Comparison of ENCODE assay signal across 11 cellular contexts in the genomic region with DNA sequence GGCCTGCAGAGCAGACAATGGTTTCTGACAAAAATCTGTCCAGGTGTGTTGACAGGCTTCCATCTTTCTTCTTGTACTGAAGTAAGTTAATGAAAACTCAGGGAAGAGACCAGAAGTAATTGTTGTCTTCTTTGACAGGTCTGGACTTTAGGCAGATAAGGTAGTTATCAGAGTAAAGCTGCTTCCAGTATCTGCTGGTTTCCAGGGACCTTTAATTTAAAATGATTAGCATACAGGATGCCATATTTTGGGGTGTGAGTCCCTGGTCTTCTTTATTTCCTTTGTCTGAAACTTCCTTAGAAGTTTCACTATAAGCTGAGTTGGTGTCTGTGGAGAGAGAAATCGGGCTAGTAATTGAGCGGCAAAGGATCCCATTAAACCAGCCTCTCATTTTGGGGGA. TPM values are rescaled to one million over a fixed set of nuclear protein-coding genes. Genes with fewer than 3 reads are reported as not detected.
A peak's percentile ranks its signal among the peaks of the same experiment; 100 is the strongest.
DNase-seq lines count a peak whose midpoint lies in the region; ATAC-seq lines count a peak whose summit lies in the region.
"Had no signal": no experiment of that assay in that cellular context is flagged by ENCODE, and none has a peak within 500 bp of the region (broad histone marks: within the 10 kb centered on the region; RNA-seq: fewer than 3 reads in every experiment).

No MANE protein-coding gene starts in this region.

- peak overlapping the region; percentile 1 for H3K27ac Mint-ChIP-seq in activated naive CD4-positive, alpha-beta T cell treated with anti-CD3 and anti-CD28 coated beads, Interleukin-2, amount 10 ng/mL, durations not matched to agents 7 days and 5 days
- peak overlapping the region; percentile 94 for H3K27ac Mint-ChIP-seq in activated T-helper 1 cell treated with anti-CD3 and anti-CD28 coated beads, Interleukin-12 subunit alpha, Interleukin-12 subunit beta, Interleukin-2, Interleukin-4 antibody, amounts not matched to agents 30 ng/mL and 10 ng/mL and 1 ng/mL, durations not matched to agents 14 hours and 24 hours and 36 hours

- CTCF ChIA-PET in activated naive CD4-positive, alpha-beta T cell treated with anti-CD3 and anti-CD28 coated beads, Interleukin-2, amount 10 ng/mL, durations not matched to agents 7 days and 5 days (lab: Charles Lee): interaction anchor here (0.6 to 2.7 kb wide), 2 partner anchors 87 to 915 kb away, joined by 3 to 15 read pairs; no protein-coding TSS in a partner anchor

- no peaks in the 10 kb centered on the region for H3K27me3 ChIP-seq in iPS-18a (ENCODE audit: control insufficient read depth, insufficient read depth, low read length)
- no peaks in the 10 kb centered on the region for H3K27me3 ChIP-seq in stomach smooth muscle (ENCODE audit: control insufficient read depth in 1 of 2, insufficient read depth in 2 of 2, low read length in 2 of 2)
- H3K27me3 ChIP-seq: tibial nerve had no signal

- H3K27me3 Mint-ChIP-seq in activated naive CD4-positive, alpha-beta T cell treated with anti-CD3 and anti-CD28 coated beads, Interleukin-2, amount 10 ng/mL, durations not matched to agents 7 days and 5 days: no peaks in the 10 kb centered on the region
- H3K27me3 Mint-ChIP-seq in activated T-helper 1 cell treated with anti-CD3 and anti-CD28 coated beads, Interleukin-12 subunit alpha, Interleukin-12 subunit beta, Interleukin-2, Interleukin-4 antibody, amounts not matched to agents 30 ng/mL and 10 ng/mL and 1 ng/mL, durations not matched to agents 14 hours and 24 hours and 36 hours (ENCODE audit: insufficient read depth): no peaks in the 10 kb centered on the region

- peak overlapping the region; percentile 99 for H3K4me3 ChIP-seq in iPS-18a (ENCODE audit: low read length)
- peak overlapping the region; percentile 90 to 100 for H3K4me3 ChIP-seq in stomach smooth muscle (ENCODE audit: low read length in 2 of 2)

- no peak for ATAC-seq in GM19467 (IDR thresholded peaks at IDR 0.05; ENCODE audit: unreplicated experiment)

- peaks cover 10% of the 10 kb centered on the region for H3K4me1 ChIP-seq in iPS-18a (ENCODE audit: control insufficient read depth, low read depth, low read length)
- H3K4me1 ChIP-seq in stomach smooth muscle (ENCODE audit: control insufficient read depth, insufficient read depth, low read length): peaks cover 32% of the 10 kb centered on the region

- H3K9me3 ChIP-seq in iPS-18a (ENCODE audit: control insufficient read depth, low read depth, low read length): no peaks in the 10 kb centered on the region
- H3K9me3 ChIP-seq in stomach smooth muscle (ENCODE audit: control insufficient read depth in 2 of 2, low read length in 2 of 2): no peaks in the 10 kb centered on the region
- H3K9me3 ChIP-seq: tibial nerve had no signal

- H3K4me3 Mint-ChIP-seq in activated naive CD4-positive, alpha-beta T cell treated with anti-CD3 and anti-CD28 coated beads, Interleukin-2, amount 10 ng/mL, durations not matched to agents 7 days and 5 days: peak overlapping the region; percentile 95
- peak overlapping the region; percentile 97 for H3K4me3 Mint-ChIP-seq in activated T-helper 1 cell treated with anti-CD3 and anti-CD28 coated beads, Interleukin-12 subunit alpha, Interleukin-12 subunit beta, Interleukin-2, Interleukin-4 antibody, amounts not matched to agents 30 ng/mL and 10 ng/mL and 1 ng/mL, durations not matched to agents 14 hours and 24 hours and 36 hours

- no peaks in the 10 kb centered on the region for H3K9me3 Mint-ChIP-seq in activated naive CD4-positive, alpha-beta T cell treated with anti-CD3 and anti-CD28 coated beads, Interleukin-2, amount 10 ng/mL, durations not matched to agents 7 days and 5 days
- no peaks in the 10 kb centered on the region for H3K9me3 Mint-ChIP-seq in activated T-helper 1 cell treated with anti-CD3 and anti-CD28 coated beads, Interleukin-12 subunit alpha, Interleukin-12 subunit beta, Interleukin-2, Interleukin-4 antibody, amounts not matched to agents 30 ng/mL and 10 ng/mL and 1 ng/mL, durations not matched to agents 14 hours and 24 hours and 36 hours

- peaks cover 37% of the 10 kb centered on the region for H3K4me1 Mint-ChIP-seq in activated naive CD4-positive, alpha-beta T cell treated with anti-CD3 and anti-CD28 coated beads, Interleukin-2, amount 10 ng/mL, durations not matched to agents 7 days and 5 days
- peaks cover 42% of the 10 kb centered on the region for H3K4me1 Mint-ChIP-seq in activated T-helper 1 cell treated with anti-CD3 and anti-CD28 coated beads, Interleukin-12 subunit alpha, Interleukin-12 subunit beta, Interleukin-2, Interleukin-4 antibody, amounts not matched to agents 30 ng/mL and 10 ng/mL and 1 ng/mL, durations not matched to agents 14 hours and 24 hours and 36 hours (ENCODE audit: low read depth)

- H3K36me3 ChIP-seq in iPS-18a (ENCODE audit: control insufficient read depth, low read depth, low read length) (no peaks in the 10 kb centered on the region), stomach smooth muscle (ENCODE audit: control insufficient read depth in 2 of 2, insufficient read depth in 2 of 2, low read length in 2 of 2) (no peaks in the 10 kb centered on the region)

- H3K27ac ChIP-seq in iPS-18a (ENCODE audit: low read length): no peak overlapping the region
- H3K27ac ChIP-seq in stomach smooth muscle (ENCODE audit: low read length): no peak overlapping the region
- H3K27ac ChIP-seq: tibial nerve had no signal

- no peak for DNase-seq in activated naive CD4-positive, alpha-beta T cell treated with anti-CD3 and anti-CD28 coated beads, Interleukin-2, amount 10 ng/mL, durations not matched to agents 7 days and 5 days
- no peak for DNase-seq in activated naive CD4-positive, alpha-beta T cell treated with Interleukin-2 at 50 U/mL for 16 hours
- DNase-seq in activated T-helper 1 cell treated with anti-CD3 and anti-CD28 coated beads, Interleukin-12 subunit alpha, Interleukin-12 subunit beta, Interleukin-2, Interleukin-4 antibody, amounts not matched to agents 30 ng/mL and 10 ng/mL and 1 ng/mL, durations not matched to agents 14 hours and 24 hours and 36 hours (ENCODE audit: low spot score): no peak
- no peak for DNase-seq in NCI-H2029 (lab: John Stamatoyannopoulos, UW)
- no peak for DNase-seq in AG20443 (ENCODE audit: low spot score)
- DNase-seq: GOT3 had no signal

- intact Hi-C loops in activated T-helper 1 cell treated with anti-CD3 and anti-CD28 coated beads, Interleukin-12 subunit alpha, Interleukin-12 subunit beta, Interleukin-2, Interleukin-4 antibody, amounts not matched to agents 30 ng/mL and 10 ng/mL and 1 ng/mL, durations not matched to agents 14 hours and 24 hours and 36 hours (cut with micrococcal nuclease): loop anchor here (10.0 kb wide), 1 partner anchor 1841 kb away; no protein-coding TSS in a partner anchor

- peak overlapping the region; percentile 95 for H3K9ac ChIP-seq in iPS-18a (ENCODE audit: low read length)
- H3K9ac ChIP-seq in stomach smooth muscle (ENCODE audit: low read length in 2 of 2): no peak overlapping the region

- peaks cover 15% of the 10 kb centered on the region for H3K36me3 Mint-ChIP-seq in activated naive CD4-positive, alpha-beta T cell treated with anti-CD3 and anti-CD28 coated beads, Interleukin-2, amount 10 ng/mL, durations not matched to agents 7 days and 5 days
- H3K36me3 Mint-ChIP-seq in activated T-helper 1 cell treated with anti-CD3 and anti-CD28 coated beads, Interleukin-12 subunit alpha, Interleukin-12 subunit beta, Interleukin-2, Interleukin-4 antibody, amounts not matched to agents 30 ng/mL and 10 ng/mL and 1 ng/mL, durations not matched to agents 14 hours and 24 hours and 36 hours (ENCODE audit: low read depth): peaks cover 17% of the 10 kb centered on the region

RNA-seq across cellular contexts. Expression of a gene that starts 1.5 kb away (rescaled TPM):
- total RNA-seq in activated T-helper 1 cell treated with anti-CD3 and anti-CD28 coated beads, Interleukin-12 subunit alpha, Interleukin-12 subunit beta, Interleukin-2, Interleukin-4 antibody, amounts not matched to agents 30 ng/mL and 10 ng/mL and 1 ng/mL, durations not matched to agents 14 hours and 24 hours and 36 hours: 95.9 and 96.8 TPM in 2 replicates

RNA-seq across cellular contexts. Expression of a gene that starts 1.8 kb away (rescaled TPM):
- 14.9 TPM in 2 replicates for total RNA-seq in activated T-helper 1 cell treated with anti-CD3 and anti-CD28 coated beads, Interleukin-12 subunit alpha, Interleukin-12 subunit beta, Interleukin-2, Interleukin-4 antibody, amounts not matched to agents 30 ng/mL and 10 ng/mL and 1 ng/mL, durations not matched to agents 14 hours and 24 hours and 36 hours

RNA-seq across cellular contexts. Expression of a gene that starts 27.4 kb away (rescaled TPM):
- total RNA-seq in activated T-helper 1 cell treated with anti-CD3 and anti-CD28 coated beads, Interleukin-12 subunit alpha, Interleukin-12 subunit beta, Interleukin-2, Interleukin-4 antibody, amounts not matched to agents 30 ng/mL and 10 ng/mL and 1 ng/mL, durations not matched to agents 14 hours and 24 hours and 36 hours: 211 and 232 TPM in 2 replicates

RNA-seq across cellular contexts. Expression of a gene that starts 37.8 kb away (rescaled TPM):
- total RNA-seq in activated T-helper 1 cell treated with anti-CD3 and anti-CD28 coated beads, Interleukin-12 subunit alpha, Interleukin-12 subunit beta, Interleukin-2, Interleukin-4 antibody, amounts not matched to agents 30 ng/mL and 10 ng/mL and 1 ng/mL, durations not matched to agents 14 hours and 24 hours and 36 hours: 0.07 TPM in 1 of 2 replicates, not detected in the other
- total RNA-seq: lung, tibial nerve had no signal

RNA-seq across cellular contexts. Expression of a gene that starts 45.9 kb away (rescaled TPM):
- total RNA-seq in activated T-helper 1 cell treated with anti-CD3 and anti-CD28 coated beads, Interleukin-12 subunit alpha, Interleukin-12 subunit beta, Interleukin-2, Interleukin-4 antibody, amounts not matched to agents 30 ng/mL and 10 ng/mL and 1 ng/mL, durations not matched to agents 14 hours and 24 hours and 36 hours: 78.4 and 79.1 TPM in 2 replicates
